Comparison of ENCODE assay signal across 16 cellular contexts in genomic region chr12:21675096-21675495, GRCh38. TPM values are rescaled to one million over a fixed set of nuclear protein-coding genes. Genes with fewer than 3 reads are reported as not detected.
A peak's percentile ranks its signal among the peaks of the same experiment; 100 is the strongest.
DNase-seq lines count a peak whose midpoint lies in the region; ATAC-seq and TF ChIP-seq lines count a peak whose summit lies in the region.
"Had no signal": no experiment of that assay in that cellular context is flagged by ENCODE, and none has a peak within 500 bp of the region (broad histone marks: within the 10 kb centered on the region; RNA-seq: fewer than 3 reads in every experiment).

No MANE protein-coding gene starts in this region.

- intact Hi-C loops in CD4-positive, alpha-beta memory T cell (cut with micrococcal nuclease) = loop anchor here (5.0 kb wide), 1 partner anchor 33 kb away; no protein-coding TSS in a partner anchor
- intact Hi-C loops in mucosa of descending colon (cut with DNase I, micrococcal nuclease) = no loop called here

- no peak overlapping the region for H3K4me3 ChIP-seq in CD4-positive, alpha-beta memory T cell (ENCODE audit: low read length in 2 of 2)
- H3K4me3 ChIP-seq in parathyroid adenoma (ENCODE audit: low read depth, low read length) (no peak overlapping the region), mucosa of descending colon (no peak overlapping the region)
- H3K4me3 ChIP-seq: A549 had no signal

- no peak overlapping the region for H3K4me2 ChIP-seq in parathyroid adenoma (ENCODE audit: low read length)
- H3K4me2 ChIP-seq: A549 had no signal

- CTCF ChIA-PET in CD4-positive, alpha-beta memory T cell (lab: Charles Lee; ENCODE audit: partially characterized antibody) = no interaction called here

- POLR2A ChIA-PET in CD4-positive, alpha-beta memory T cell (lab: Charles Lee; ENCODE audit: partially characterized antibody) = interaction anchor here (1.2 to 8.6 kb wide), 2 partner anchors 21 to 60 kb away, joined by 4 to 245 read pairs; partner anchors contain the start of gene LDHB

- H3K4me3 Mint-ChIP-seq in CD4-positive, alpha-beta memory T cell = peak overlapping the region in 3 of 8 donors; percentile 13 to 80 (median 50)
- peak overlapping the region; percentile 75 for H3K4me3 Mint-ChIP-seq in activated T-helper 17 cell treated with anti-CD3 and anti-CD28 coated beads, Interleukin-2, amount 50 U/mL, for 72 hours
- no peak overlapping the region for H3K4me3 Mint-ChIP-seq in immature natural killer cell
- H3K4me3 Mint-ChIP-seq: CD8-positive, alpha-beta memory T cell; H9 had no signal

- H3K36me3 Mint-ChIP-seq in CD4-positive, alpha-beta memory T cell = no peaks in the 10 kb centered on the region
- no peaks in the 10 kb centered on the region for H3K36me3 Mint-ChIP-seq in activated T-helper 17 cell treated with anti-CD3 and anti-CD28 coated beads, Interleukin-2, amount 50 U/mL, for 72 hours (ENCODE audit: low read depth)
- no peaks in the 10 kb centered on the region for H3K36me3 Mint-ChIP-seq in immature natural killer cell
- H3K36me3 Mint-ChIP-seq: CD8-positive, alpha-beta memory T cell had no signal

- no peak for DNase-seq in CD4-positive, alpha-beta memory T cell
- DNase-seq in M059J (ENCODE audit: low read depth) = peak; percentile 5
- no peak for DNase-seq in effector CD8-positive, alpha-beta T cell (lab: John Stamatoyannopoulos, UW)
- DNase-seq in immature natural killer cell = no peak
- DNase-seq in mucosa of descending colon = no peak
- DNase-seq: BE2C; Caco-2; CD8-positive, alpha-beta memory T cell; DND-41; GDM1; GOT3; H9 had no signal

- peak overlapping the region in 6 of 7 donors; percentile 5 to 97 (median 76) for H3K27ac Mint-ChIP-seq in CD4-positive, alpha-beta memory T cell
- peak overlapping the region; percentile 79 for H3K27ac Mint-ChIP-seq in activated T-helper 17 cell treated with anti-CD3 and anti-CD28 coated beads, Interleukin-2, amount 50 U/mL, for 72 hours
- H3K27ac Mint-ChIP-seq in immature natural killer cell = no peak overlapping the region
- H3K27ac Mint-ChIP-seq: H9 had no signal

- H3K27me3 Mint-ChIP-seq in CD4-positive, alpha-beta memory T cell = peaks cover 0 to 3% of the 10 kb centered on the region in 2 donors
- H3K27me3 Mint-ChIP-seq in activated T-helper 17 cell treated with anti-CD3 and anti-CD28 coated beads, Interleukin-2, amount 50 U/mL, for 72 hours = no peaks in the 10 kb centered on the region
- H3K27me3 Mint-ChIP-seq in immature natural killer cell (ENCODE audit: low read depth in 3 of 3) = peaks cover 0 to 8% (median 5%) of the 10 kb centered on the region in 3 donors

- TF ChIP-seq CTCF in parathyroid adenoma (IDR thresholded peaks at IDR 0.05) (no peak), mucosa of descending colon (IDR thresholded peaks at IDR 0.05) (no peak)

- no peaks in the 10 kb centered on the region for H3K36me3 ChIP-seq in CD4-positive, alpha-beta memory T cell (ENCODE audit: insufficient read depth, low read length)
- H3K36me3 ChIP-seq in parathyroid adenoma (ENCODE audit: control insufficient read depth, insufficient read depth, low read length) = no peaks in the 10 kb centered on the region
- no peaks in the 10 kb centered on the region for H3K36me3 ChIP-seq in mucosa of descending colon (ENCODE audit: low read depth)
- H3K36me3 ChIP-seq: BE2C had no signal

- H3K9me3 Mint-ChIP-seq in CD4-positive, alpha-beta memory T cell = no peaks in the 10 kb centered on the region
- no peaks in the 10 kb centered on the region for H3K9me3 Mint-ChIP-seq in activated T-helper 17 cell treated with anti-CD3 and anti-CD28 coated beads, Interleukin-2, amount 50 U/mL, for 72 hours
- H3K9me3 Mint-ChIP-seq in immature natural killer cell = no peaks in the 10 kb centered on the region
- H3K9me3 Mint-ChIP-seq: CD8-positive, alpha-beta memory T cell; H9 had no signal

- H3K9me3 ChIP-seq in CD4-positive, alpha-beta memory T cell (ENCODE audit: control insufficient read depth in 1 of 2, low read length in 2 of 2) = no peaks in the 10 kb centered on the region
- no peaks in the 10 kb centered on the region for H3K9me3 ChIP-seq in parathyroid adenoma (ENCODE audit: control insufficient read depth, low read length)
- no peaks in the 10 kb centered on the region for H3K9me3 ChIP-seq in mucosa of descending colon
- H3K9me3 ChIP-seq: A549, BE2C, Caco-2 had no signal

- no peaks in the 10 kb centered on the region for H3K79me2 ChIP-seq in parathyroid adenoma

- H3K4me1 Mint-ChIP-seq in CD4-positive, alpha-beta memory T cell = peaks cover 44 to 62% (median 49%) of the 10 kb centered on the region in 4 donors
- H3K4me1 Mint-ChIP-seq in activated T-helper 17 cell treated with anti-CD3 and anti-CD28 coated beads, Interleukin-2, amount 50 U/mL, for 72 hours = peaks cover 44% of the 10 kb centered on the region
- H3K4me1 Mint-ChIP-seq in immature natural killer cell = no peaks in the 10 kb centered on the region
- H3K4me1 Mint-ChIP-seq: H9 had no signal

- peak overlapping the region; percentile 54 for H2AFZ ChIP-seq in parathyroid adenoma

- H3K27ac ChIP-seq in CD4-positive, alpha-beta memory T cell (ENCODE audit: low read depth, low read length) = no peak overlapping the region
- no peak overlapping the region for H3K27ac ChIP-seq in parathyroid adenoma
- H3K27ac ChIP-seq: A549, C4-2B had no signal

- no peaks in the 10 kb centered on the region for H3K27me3 ChIP-seq in CD4-positive, alpha-beta memory T cell (ENCODE audit: insufficient read depth, low read length)
- no peaks in the 10 kb centered on the region for H3K27me3 ChIP-seq in parathyroid adenoma (ENCODE audit: control insufficient read depth, insufficient read depth, low read length)

- ATAC-seq in activated T-helper 17 cell treated with anti-CD3 and anti-CD28 coated beads, Interleukin-2, amount 50 U/mL, for 72 hours (replicated peaks) = no peak
- ATAC-seq in mucosa of descending colon = no peak
- ATAC-seq: A549 had no signal

- H3K4me1 ChIP-seq in CD4-positive, alpha-beta memory T cell (ENCODE audit: insufficient read depth, low read length) = peaks cover 53% of the 10 kb centered on the region
- no peaks in the 10 kb centered on the region for H3K4me1 ChIP-seq in parathyroid adenoma
- H3K4me1 ChIP-seq in mucosa of descending colon (ENCODE audit: low read depth) = no peaks in the 10 kb centered on the region
- H3K4me1 ChIP-seq: BE2C had no signal

- H3K9ac ChIP-seq in parathyroid adenoma = no peak overlapping the region

RNA-seq across cellular contexts. Expression of gene LDHB, which starts 17.5 kb away (rescaled TPM):
- 1,000 to 10,000 TPM; 1,100 to 1,180 TPM for total RNA-seq in CD4-positive, alpha-beta memory T cell
- polyA plus RNA-seq in CD4-positive, alpha-beta memory T cell = 1,000 to 10,000 TPM; 2,006 to 2,555 TPM
- total RNA-seq in M059J (2014; rRNA removed; shearing (Covaris generic)) = 596 and 730 TPM in 2 replicates
- total RNA-seq in activated T-helper 17 cell treated with anti-CD3 and anti-CD28 coated beads, Interleukin-2, amount 50 U/mL, for 72 hours = 1,000 to 10,000 TPM; 1,054 to 1,593 TPM
- polyA plus RNA-seq in immature natural killer cell = 100 to 1,000 TPM; 224 to 398 (median 315) TPM
- 100 to 1,000 TPM in 2 of 3 donors, 10 to 100 TPM in 1; 95.4 to 347 (median 252) TPM for total RNA-seq in mucosa of descending colon

Comparison
In these comparisons a context has a peak if more than half of its experiments do, and no peak if none do; other contexts are left out.
1. H3K27ac Mint-ChIP-seq: peak in CD4-positive, alpha-beta memory T cell (6 of 7) and activated T-helper 17 cell treated with anti-CD3 and anti-CD28 coated beads, Interleukin-2, amount 50 U/mL, for 72 hours (single experiment); none in immature natural killer cell (0 of 6).